ENCODE assay signal across 7 cellular contexts in genomic region chr1:47132665-47133064, GRCh38. TPM values are rescaled to one million over a fixed set of nuclear protein-coding genes. Genes with fewer than 3 reads are reported as not detected.
"Had no signal": no experiment of that assay in that cellular context is flagged by ENCODE, and none has a peak within 500 bp of the region (broad histone marks: within the 10 kb centered on the region; RNA-seq: fewer than 3 reads in every experiment).

No MANE protein-coding gene starts in this region.

RNA-seq across cellular contexts. Expression of gene CYP4A22, which starts 4.6 kb away (rescaled TPM):
- total RNA-seq: GM23248, GM23338, H1, H4, H7, H9, HFFc6 had no signal
- polyA plus RNA-seq: GM23248, GM23338, H1 had no signal

RNA-seq across cellular contexts. Expression of gene PDZK1IP1, which starts 57.2 kb away (rescaled TPM):
- total RNA-seq: GM23248, GM23338, H1, H4, H7, H9, HFFc6 had no signal
- polyA plus RNA-seq: GM23248, GM23338 had no signal
